In the genomic region with DNA sequence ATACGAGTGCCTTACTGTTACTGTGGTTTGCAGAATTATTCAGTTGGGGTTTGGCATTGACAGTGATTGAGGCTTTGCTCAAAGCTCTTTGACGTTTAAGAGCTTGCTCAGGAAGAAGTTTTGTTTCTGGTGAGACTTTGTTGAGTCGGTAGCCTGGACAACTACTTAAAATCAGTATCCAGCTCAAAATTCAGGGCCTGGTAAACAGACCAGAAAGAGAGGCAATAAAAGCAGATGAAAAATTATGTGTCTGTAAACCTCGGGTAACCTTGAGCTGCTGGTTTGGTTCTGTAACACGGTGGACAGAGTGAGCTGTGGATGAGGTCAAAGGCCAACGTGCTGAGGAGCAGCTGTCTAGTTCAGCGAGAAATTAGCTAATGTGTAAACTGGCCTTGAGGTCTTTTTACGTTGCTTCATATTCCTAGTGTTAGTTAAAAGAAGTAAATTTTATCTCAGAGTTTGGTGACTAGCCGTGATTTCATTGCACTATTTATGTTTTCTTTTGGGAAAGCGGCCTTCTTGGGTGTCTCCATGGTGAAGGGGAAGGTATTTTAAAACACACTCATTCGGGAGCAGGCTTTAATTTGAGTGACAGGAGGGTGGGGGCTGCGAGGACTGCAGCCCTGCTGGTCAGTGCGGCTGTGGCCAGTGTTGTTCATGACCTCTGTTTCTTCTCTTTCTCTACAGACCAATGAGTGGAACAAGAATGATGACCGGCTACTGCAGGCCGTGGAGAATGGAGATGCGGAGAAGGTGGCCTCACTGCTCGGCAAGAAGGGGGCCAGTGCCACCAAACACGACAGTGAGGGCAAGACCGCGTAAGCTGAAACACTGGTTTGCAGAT, we compare ENCODE assay signal across 15 cellular contexts.
DNase-seq lines count a peak whose midpoint lies in the region; ATAC-seq and TF ChIP-seq lines count a peak whose summit lies in the region.
"Had no signal": no experiment of that assay in that cellular context is flagged by ENCODE, and none has a peak within 500 bp of the region (broad histone marks: within the 10 kb centered on the region; RNA-seq: fewer than 3 reads in every experiment).

No MANE protein-coding gene starts in this region.

- TF ChIP-seq CTCF in body of pancreas (IDR thresholded peaks at IDR 0.05) (no peak), left lung (IDR thresholded peaks at IDR 0.05) (no peak)

- H3K4me1 ChIP-seq in body of pancreas (peaks cover 15% of the 10 kb centered on the region), left lung (peaks cover 0 to 3% of the 10 kb centered on the region in 2 donors)

- 54 to 60% methylated on average over 20 of the region's 20 CpGs for WGBS in body of pancreas, 2 donors

- H3K4me3 ChIP-seq in body of pancreas, result no peak overlapping the region
- no peak overlapping the region for H3K4me3 ChIP-seq in left lung
- H3K4me3 ChIP-seq: esophagus muscularis mucosa, skin epidermis had no signal

- H3K27me3 ChIP-seq in body of pancreas (no peaks in the 10 kb centered on the region), left lung (no peaks in the 10 kb centered on the region)
- H3K27me3 ChIP-seq: esophagus muscularis mucosa had no signal

- in situ Hi-C loops in Caki2 (cut with HindIII; ENCODE audit: low pct_unique_long_range_greater_than_20kb, low sequenced_read_pairs) (no loop called here), KBM-7 (cut with MboI; ENCODE audit: low pct_unique_long_range_greater_than_20kb, low sequenced_read_pairs) (no loop called here)

- ATAC-seq in body of pancreas, result peak; percentile 55
- ATAC-seq in left lung, result peak; percentile 54
- no peak for ATAC-seq in GM18502 (IDR thresholded peaks at IDR 0.05; ENCODE audit: poor library complexity, unreplicated experiment)
- no peak for ATAC-seq in HG03135 (IDR thresholded peaks at IDR 0.05; ENCODE audit: unreplicated experiment)
- ATAC-seq: SK-N-SH treated with all-trans-retinoic acid at 6 μM for 48 hours had no signal

- H3K27ac ChIP-seq in body of pancreas (peak overlapping the region; percentile 2 to 59 (median 16)), left lung (no peak overlapping the region)
- H3K27ac ChIP-seq: esophagus muscularis mucosa, WERI-Rb-1 had no signal

- H3K36me3 ChIP-seq in body of pancreas (replicated peaks in 1 of 2; ENCODE audit: insufficient read depth in 1 of 2, low read depth in 2 of 2) (no peaks in the 10 kb centered on the region), left lung (peaks cover 0 to 19% of the 10 kb centered on the region in 2 donors)

- intact Hi-C loops in body of pancreas (cut with DNase I), result no loop called here
- intact Hi-C loops in left lung (cut with DNase I), result no loop called here

- DNase-seq in Caki2 (ENCODE audit: low read depth) (peak; percentile 80), body of pancreas (peak in 2 of 4 donors; percentile 27 to 29), left lung (no peak), renal cortical epithelial cell (ENCODE audit: low read depth) (peak; percentile 95), DMS79 (lab: John Stamatoyannopoulos, UW) (no peak), KBM-7 (no peak)
- DNase-seq: DMS153, NCI-H1048, NCI-H226, WERI-Rb-1 had no signal

- TF ChIP-seq POLR2A in body of pancreas (IDR thresholded peaks at IDR 0.05), result no peak

- H3K9me3 ChIP-seq in body of pancreas (no peaks in the 10 kb centered on the region), left lung (no peaks in the 10 kb centered on the region)
- H3K9me3 ChIP-seq: esophagus muscularis mucosa had no signal

Comparison
In these comparisons a context has a peak if more than half of its experiments do, and no peak if none do; other contexts are left out.
1. DNase-seq: peak in Caki2 (single experiment) and renal cortical epithelial cell (single experiment); none in left lung (0 of 2), DMS79 (single experiment) and KBM-7 (single experiment).
2. ATAC-seq: peak in body of pancreas (single experiment) and left lung (single experiment); none in GM18502 (single experiment) and HG03135 (single experiment).
3. H3K27ac ChIP-seq: peak in body of pancreas (4 of 4); none in left lung (0 of 2).